In genomic region chr10:33334839-33335549, GRCh38 we compare ENCODE assay signal across 8 cellular contexts. TPM values are rescaled to one million over a fixed set of nuclear protein-coding genes. Genes with fewer than 3 reads are reported as not detected.
DNase-seq lines count a peak whose midpoint lies in the region; ATAC-seq, FAIRE-seq and TF ChIP-seq lines count a peak whose summit lies in the region.

No MANE protein-coding gene starts in this region.

- H3K27ac ChIP-seq in HUES48 (ENCODE audit: low read depth, low read length) (no peak overlapping the region), kidney (ENCODE audit: low read depth in 2 of 2, low read length in 2 of 2) (peak overlapping the region; percentile 89 to 97), small intestine (ENCODE audit: low read depth in 1 of 2, low read length in 1 of 2) (peak overlapping the region; percentile 72 to 90)

- H3K36me3 ChIP-seq in HUES48 (ENCODE audit: control insufficient read depth, insufficient read depth, low read length) (no peaks in the 10 kb centered on the region), kidney (ENCODE audit: control insufficient read depth in 1 of 2, insufficient read depth in 2 of 2, low read length in 2 of 2) (peaks cover 0 to 4% of the 10 kb centered on the region in 2 donors), small intestine (ENCODE audit: control insufficient read depth in 2 of 2, insufficient read depth in 2 of 2, low read length in 2 of 2) (no peaks in the 10 kb centered on the region)

- no peaks in the 10 kb centered on the region for H3K36me3 Mint-ChIP-seq in T-cell

- peaks cover 56 to 72% of the 10 kb centered on the region in 2 donors for H3K27me3 Mint-ChIP-seq in T-cell

- H3K4me3 ChIP-seq in HUES48 (ENCODE audit: low read depth, low read length) (peak overlapping the region; percentile 75), choroid plexus epithelial cell (ENCODE audit: low read depth, low read length) (peak overlapping the region; percentile 94), kidney (ENCODE audit: low read length in 2 of 2) (peak overlapping the region; percentile 74 to 77), small intestine (ENCODE audit: low read depth in 1 of 2, low read length in 2 of 2) (peak overlapping the region; percentile 64)

- intact Hi-C loops in kidney (cut with DNase I), result loop anchor here (10.0 kb wide), 1 partner anchor 1300 kb away; no protein-coding TSS in a partner anchor

- peaks cover 20 to 30% (median 29%) of the 10 kb centered on the region in 3 donors for H3K4me1 Mint-ChIP-seq in T-cell

- peak; percentile 60 for TF ChIP-seq CTCF in choroid plexus epithelial cell (conservative IDR thresholded peaks at IDR 0.05; ENCODE audit: low read depth, low read length)
- peak; percentile 38 for TF ChIP-seq CTCF in kidney (IDR thresholded peaks at IDR 0.05; ENCODE audit: borderline replicate concordance, extremely low read depth, insufficient read depth)

- H3K9me3 ChIP-seq in HUES48 (ENCODE audit: control insufficient read depth, insufficient read depth, low read length) (no peaks in the 10 kb centered on the region), kidney (ENCODE audit: control insufficient read depth in 1 of 2, low read length in 2 of 2) (no peaks in the 10 kb centered on the region), small intestine (ENCODE audit: control insufficient read depth, low read depth) (no peaks in the 10 kb centered on the region)

- DNase-seq in DMS 273 (lab: John Stamatoyannopoulos, UW; ENCODE audit: unreplicated experiment) (peak; percentile 78), T-cell (peak in 6 of 34 experiments; percentile 7 to 27 (median 18)), choroid plexus epithelial cell (ENCODE audit: low read depth) (peak; percentile 89), kidney (peak; percentile 96), small intestine (peak; percentile 65)

- peak; percentile 32 to 46 (median 36) for ATAC-seq in T-cell (replicated peaks in 1 of 4)
- no peak for ATAC-seq in HG02759 (IDR thresholded peaks at IDR 0.05; ENCODE audit: unreplicated experiment)
- no peak for ATAC-seq in HG02852 (IDR thresholded peaks at IDR 0.05; ENCODE audit: unreplicated experiment)

- CTCF ChIA-PET in T-cell (lab: Charles Lee), result interaction anchor here in 1 of 2 donors (0.5 to 1.1 kb wide), 2 partner anchors 266 to 1304 kb away, joined by 3 to 7 read pairs; no protein-coding TSS in a partner anchor

- FAIRE-seq in kidney (lab: Jason Lieb, UNC) (no peak), small intestine (lab: Jason Lieb, UNC) (no peak)

- WGBS in small intestine, 3 donors, result 1 to 2% (median 2%) methylated on average over 49 to 63 of the region's 63 CpGs

- no peak overlapping the region for H3K27ac Mint-ChIP-seq in T-cell

- H3K9me3 Mint-ChIP-seq in T-cell, result no peaks in the 10 kb centered on the region

- POLR2A ChIA-PET in T-cell (lab: Charles Lee), result no interaction called here

- H3K4me3 Mint-ChIP-seq in T-cell, result peak overlapping the region; percentile 54 to 80 (median 60)

- H3K9ac ChIP-seq in HUES48 (ENCODE audit: low read depth, low read length) (no peak overlapping the region), kidney (ENCODE audit: low read length in 2 of 2) (peak overlapping the region; percentile 17 to 35)

- peaks cover 72% of the 10 kb centered on the region for H3K27me3 ChIP-seq in HUES48 (ENCODE audit: control insufficient read depth, insufficient read depth, low read length)
- no peaks in the 10 kb centered on the region for H3K27me3 ChIP-seq in small intestine (ENCODE audit: control insufficient read depth in 2 of 2, insufficient read depth in 2 of 2, low read length in 2 of 2)

- H3K4me1 ChIP-seq in HUES48 (ENCODE audit: control insufficient read depth, insufficient read depth, low read length) (peaks cover 28% of the 10 kb centered on the region), kidney (ENCODE audit: control insufficient read depth in 1 of 2, insufficient read depth in 1 of 2, low read depth in 1 of 2, low read length in 2 of 2) (peaks cover 0 to 2% of the 10 kb centered on the region in 2 donors), small intestine (ENCODE audit: control insufficient read depth in 2 of 2, insufficient read depth in 1 of 2, low read depth in 1 of 2, low read length in 1 of 2) (no peaks in the 10 kb centered on the region)

RNA-seq across cellular contexts. Expression of gene NRP1, which starts 0.5 kb away (rescaled TPM):
- total RNA-seq in T-cell (1 to 10 TPM in 2 of 5 donors, under 1 TPM in 1, not detected in 2; 0.62 to 1.9 (median 1.1) TPM), kidney (243 TPM)
- polyA plus RNA-seq in kidney (ENCODE audit: insufficient read depth, low read depth, low replicate concordance) (40.5 TPM), small intestine (10 to 100 TPM in 1 of 3 donors, 1 to 10 TPM in 2; 2.5 to 22.0 (median 3.0) TPM)

Comparison
In these comparisons a context has a peak if more than half of its experiments do, and no peak if none do; other contexts are left out.
1. ATAC-seq: peak in T-cell (4 of 4); none in HG02759 (single experiment) and HG02852 (single experiment).
2. RNA of gene NRP1, which starts 0.5 kb away (total RNA-seq): 243 TPM in kidney (single experiment); 0.62 to 1.9 TPM in T-cell; every median in the first group is over 10 times any median in the second.
3. Peak in every context shown above with its lines, with median percentiles within 50 percentile points of each other: H3K4me3 ChIP-seq.